21 cellular contexts compared by ENCODE assay signal in genomic region chr1:33377750-33378149, GRCh38. TPM values are rescaled to one million over a fixed set of nuclear protein-coding genes. Genes with fewer than 3 reads are reported as not detected.
DNase-seq lines count a peak whose midpoint lies in the region; ATAC-seq and TF ChIP-seq lines count a peak whose summit lies in the region.
"Had no signal": no experiment of that assay in that cellular context is flagged by ENCODE, and none has a peak within 500 bp of the region (broad histone marks: within the 10 kb centered on the region; RNA-seq: fewer than 3 reads in every experiment).

No MANE protein-coding gene starts in this region.

- peak; percentile 53 for DNase-seq in DMS53 (lab: John Stamatoyannopoulos, UW)
- DNase-seq in HCT116 (ENCODE audit: low read depth, low spot score) = no peak
- no peak for DNase-seq in PC-9
- no peak for DNase-seq in hepatocyte (ENCODE audit: low spot score)
- no peak for DNase-seq in iPS-NIHi11 (ENCODE audit: low spot score)
- no peak for DNase-seq in SKM-1 (lab: John Stamatoyannopoulos, UW; ENCODE audit: unreplicated experiment)
- DNase-seq in mammary epithelial cell = no peak
- DNase-seq: activated CD4-positive, alpha-beta memory T cell treated with anti-CD3 and anti-CD28 coated beads, Interleukin-2, amount 10 ng/mL, durations not matched to agents 7 days and 5 days; activated gamma-delta T cell; activated naive CD8-positive, alpha-beta T cell treated with anti-CD3 and anti-CD28 coated beads, Interleukin-2, amount 50 U/mL, for 24 hours; esophagus squamous epithelium; Right ventricle myocardium superior; sigmoid colon; stimulated activated CD4-positive, alpha-beta T cell treated with anti-CD3 and anti-CD28 coated beads, Interleukin-15, amount 100 ng/mL, for 24 hours; SW 1271; tibial artery had no signal

- H3K4me2 ChIP-seq in HCT116 (ENCODE audit: low read length) (0 out of 2 replicates have a peak overlapping the region, but pooled peaks have one; percentile 5), PC-9 (peak overlapping the region; percentile 61), hepatocyte (peak overlapping the region; percentile 42), mammary epithelial cell (ENCODE audit: insufficient read depth, low read depth, low read length) (no peak overlapping the region)

- intact Hi-C loops in HCT116 (cut with micrococcal nuclease) (no loop called here), PC-9 (cut with micrococcal nuclease; ENCODE audit: unreplicated experiment) (loop anchor here (5.0 kb wide), 1 partner anchor 55 kb away; the partner anchor contains the start of gene PHC2), mammary epithelial cell (cut with micrococcal nuclease) (no loop called here)

- no peak for TF ChIP-seq CTCF in HCT116 (IDR thresholded peaks at IDR 0.05 in 2 of 3, conservative IDR thresholded peaks at IDR 0.05 in 1 of 3; ENCODE audit: borderline replicate concordance in 1 of 3, insufficient read depth in 1 of 3, low read depth in 2 of 3, low read length in 2 of 3)
- TF ChIP-seq CTCF in PC-9 (conservative IDR thresholded peaks at IDR 0.05) = no peak
- TF ChIP-seq CTCF in hepatocyte (IDR thresholded peaks at IDR 0.05; ENCODE audit: poor library complexity) = no peak
- TF ChIP-seq CTCF in mammary epithelial cell (conservative IDR thresholded peaks at IDR 0.05 in 1 of 2, IDR thresholded peaks at IDR 0.05 in 1 of 2; ENCODE audit: extremely low read depth in 1 of 2, insufficient read depth in 1 of 2, low read depth in 1 of 2, low read length in 2 of 2) = no peak

- H3K4me3 ChIP-seq in HCT116 (replicated peaks in 1 of 2; ENCODE audit: low read depth in 1 of 2, low read length in 2 of 2) (no peak overlapping the region), PC-9 (no peak overlapping the region), hepatocyte (no peak overlapping the region), mammary epithelial cell (replicated peaks in 1 of 3; ENCODE audit: insufficient read depth in 1 of 3, low read depth in 2 of 3, low read length in 3 of 3) (no peak overlapping the region)
- H3K4me3 ChIP-seq: breast epithelium, coronary artery, esophagus squamous epithelium, prostate gland, sigmoid colon, tibial artery had no signal

- no peak for TF ChIP-seq POLR2A in HCT116 (IDR thresholded peaks at IDR 0.05; ENCODE audit: borderline replicate concordance, extremely low read depth, insufficient read depth, insufficient read length)

- H3K79me2 ChIP-seq in HCT116 (ENCODE audit: insufficient read depth, low read length) = peaks cover 62% of the 10 kb centered on the region
- H3K79me2 ChIP-seq in PC-9 (ENCODE audit: low read depth) = 0 out of 2 replicates have a peak, but pooled peaks cover 6% of the 10 kb centered on the region
- H3K79me2 ChIP-seq in hepatocyte = no peaks in the 10 kb centered on the region
- peaks cover 12% of the 10 kb centered on the region for H3K79me2 ChIP-seq in mammary epithelial cell (ENCODE audit: insufficient read depth, low read length)

- CTCF ChIA-PET in HCT116 (lab: Charles Lee) (no interaction called here), PC-9 (lab: Charles Lee) (no interaction called here), mammary epithelial cell (lab: Charles Lee; ENCODE audit: low non-redundant PET) (no interaction called here)

- RAD21 ChIA-PET in HCT116 (lab: Charles Lee; ENCODE audit: low non-redundant PET in 1 of 2, low total read pairs in 2 of 2, uncharacterized antibody in 2 of 2, unreplicated experiment in 2 of 2) = no interaction called here

- peaks cover 26% of the 10 kb centered on the region; the same call in 1 of the 2 replicates for H3F3A ChIP-seq in PC-9 (ENCODE audit: insufficient read depth, low read depth)

- H3K9me2 ChIP-seq in HCT116 (ENCODE audit: insufficient read depth) (no peaks in the 10 kb centered on the region), PC-9 (ENCODE audit: insufficient read depth) (no peaks in the 10 kb centered on the region), hepatocyte (replicated peaks; ENCODE audit: insufficient read depth) (no peaks in the 10 kb centered on the region)

- H2AFZ ChIP-seq in HCT116 (ENCODE audit: low read depth, low read length, poor library complexity, severe bottlenecking) (no peak overlapping the region), PC-9 (no peak overlapping the region), hepatocyte (no peak overlapping the region), mammary epithelial cell (ENCODE audit: low read depth, low read length) (no peak overlapping the region)

- H3K27me3 ChIP-seq in HCT116 (ENCODE audit: insufficient read depth, low read length) (no peaks in the 10 kb centered on the region), PC-9 (ENCODE audit: insufficient read depth, low read depth) (no peaks in the 10 kb centered on the region), hepatocyte (no peaks in the 10 kb centered on the region), mammary epithelial cell (ENCODE audit: insufficient read depth, low read length) (no peaks in the 10 kb centered on the region)
- H3K27me3 ChIP-seq: breast epithelium, esophagus squamous epithelium, sigmoid colon, tibial artery had no signal

- H4K20me1 ChIP-seq in HCT116 (ENCODE audit: insufficient read depth) = 0 out of 2 replicates have a peak, but pooled peaks cover 3% of the 10 kb centered on the region
- no peaks in the 10 kb centered on the region for H4K20me1 ChIP-seq in PC-9 (ENCODE audit: insufficient read depth)
- no peaks in the 10 kb centered on the region for H4K20me1 ChIP-seq in hepatocyte (ENCODE audit: insufficient read depth, poor library complexity, severe bottlenecking)
- no peaks in the 10 kb centered on the region for H4K20me1 ChIP-seq in mammary epithelial cell (ENCODE audit: insufficient read depth, low read length)

- peaks cover 15 to 50% of the 10 kb centered on the region in 2 experiments; a peak in 3 of 4 replicates for H3K4me1 ChIP-seq in HCT116 (ENCODE audit: control insufficient read depth in 1 of 2, insufficient read depth in 2 of 2, low read length in 2 of 2)
- H3K4me1 ChIP-seq in PC-9 (replicated peaks; ENCODE audit: insufficient read depth) = peaks cover 30% of the 10 kb centered on the region
- H3K4me1 ChIP-seq in hepatocyte (ENCODE audit: insufficient read depth) = peaks cover 6% of the 10 kb centered on the region
- peaks cover 15% of the 10 kb centered on the region for H3K4me1 ChIP-seq in mammary epithelial cell (ENCODE audit: insufficient read depth, low read length)
- H3K4me1 ChIP-seq: breast epithelium had no signal

- TF ChIP-seq RAD21 in HCT116 (IDR thresholded peaks at IDR 0.05; ENCODE audit: low read depth) = no peak

- H3K36me3 ChIP-seq in HCT116 (ENCODE audit: control insufficient read depth in 1 of 2, insufficient read depth in 2 of 2, low read length in 2 of 2) (peaks cover 25% of the 10 kb centered on the region in 2 experiments; a peak in 3 of 4 replicates), PC-9 (ENCODE audit: low read depth) (no peaks in the 10 kb centered on the region), hepatocyte (replicated peaks; ENCODE audit: insufficient read depth, low read depth) (no peaks in the 10 kb centered on the region), mammary epithelial cell (ENCODE audit: insufficient read depth, low read length) (peaks cover 4% of the 10 kb centered on the region)
- H3K36me3 ChIP-seq: breast epithelium, prostate gland had no signal

- WGBS in hepatocyte (ENCODE audit: low lambda C conversion rate, missing lambda C conversion rate) = 56% methylated on average over 1 of the region's 1 CpG
- 100% methylated on average over 1 of the region's 1 CpG for WGBS in mammary epithelial cell (ENCODE audit: low coverage, missing lambda C conversion rate)

- H3K27ac ChIP-seq in HCT116 (ENCODE audit: low read depth, low read length) = no peak overlapping the region
- peak overlapping the region; percentile 66 for H3K27ac ChIP-seq in PC-9
- H3K27ac ChIP-seq in hepatocyte = peak overlapping the region; percentile 65
- no peak overlapping the region for H3K27ac ChIP-seq in mammary epithelial cell (ENCODE audit: insufficient read depth, low read depth, low read length)
- H3K27ac ChIP-seq: breast epithelium, coronary artery, prostate gland, sigmoid colon, tibial artery had no signal

- POLR2A ChIA-PET in HCT116 (lab: Charles Lee) (no interaction called here), PC-9 (lab: Charles Lee; ENCODE audit: unreplicated experiment) (no interaction called here)

- H3K9me3 ChIP-seq in HCT116 (ENCODE audit: control insufficient read depth in 1 of 2, insufficient read depth in 1 of 2, low read depth in 1 of 2, low read length in 2 of 2) (no peaks in the 10 kb centered on the region), PC-9 (ENCODE audit: insufficient read depth, low read depth) (no peaks in the 10 kb centered on the region), hepatocyte (ENCODE audit: low read depth) (no peaks in the 10 kb centered on the region), mammary epithelial cell (replicated peaks; ENCODE audit: insufficient read depth, low read length) (no peaks in the 10 kb centered on the region)
- H3K9me3 ChIP-seq: breast epithelium, esophagus squamous epithelium, prostate gland, sigmoid colon, tibial artery had no signal

- no peak for ATAC-seq in HCT116
- ATAC-seq: activated naive CD8-positive, alpha-beta T cell treated with anti-CD3 and anti-CD28 coated beads, Interleukin-2, amount 50 U/mL, for 24 hours had no signal

- BruUV-seq in HCT116 (replicated peaks; lab: Mats Ljungman, UMichigan) = no TSS peak
- BruUV-seq in PC-9 (replicated peaks; lab: Mats Ljungman, UMichigan) = no TSS peak
- BruUV-seq in mammary epithelial cell (replicated peaks; lab: Mats Ljungman, UMichigan) = no TSS peak

- H3K9ac ChIP-seq in HCT116 (ENCODE audit: low read length) (no peak overlapping the region), mammary epithelial cell (ENCODE audit: insufficient read depth, low read length) (no peak overlapping the region)

- dilution Hi-C loops in mammary epithelial cell (cut with HindIII; ENCODE audit: low sequenced_read_pairs) = no loop called here

- in situ Hi-C loops in mammary epithelial cell (cut with MboI; ENCODE audit: low sequenced_read_pairs in 2 of 2) = loop anchor here in 1 of 2 donors (10.0 kb wide), 1 partner anchor 87 kb away; no protein-coding TSS in a partner anchor

TF ChIP-seq in HCT116, 20 proteins besides CTCF, POLR2A, EP300 and RAD21 (continues in another document):
- TF ChIP-seq EZH2 (IDR thresholded peaks at IDR 0.05) (no peak), ZFX (IDR thresholded peaks at IDR 0.05) (no peak)

RNA-seq across cellular contexts. Expression of gene PHC2, which starts 53.1 kb away (rescaled TPM):
- total RNA-seq in HCT116 (2021; ENCODE audit: unreplicated experiment) = 176 TPM
- 129 and 157 TPM in 2 replicates for polyA plus RNA-seq in HCT116 (2012)
- total RNA-seq in PC-9 (2021) = 45.4 and 48.1 TPM in 2 replicates
- total RNA-seq in hepatocyte = 56.3 and 77.5 TPM in 2 replicates
- 101 and 121 TPM in 2 replicates for polyA plus RNA-seq in hepatocyte
- total RNA-seq in mammary epithelial cell = 100 to 1,000 TPM; 136 to 140 TPM
- 106 TPM for polyA plus RNA-seq in mammary epithelial cell
- 144 TPM for polyA minus RNA-seq in mammary epithelial cell

RNA-seq across cellular contexts. Expression of gene A3GALT2, which starts 56.9 kb away (rescaled TPM):
- total RNA-seq in HCT116 (2021; ENCODE audit: unreplicated experiment) = not detected
- not detected in 2 replicates for polyA plus RNA-seq in HCT116 (2012)
- not detected in 2 replicates for total RNA-seq in PC-9 (2021)
- total RNA-seq in hepatocyte = not detected in 2 replicates
- polyA plus RNA-seq in hepatocyte = not detected in 2 replicates
- not detected for total RNA-seq in mammary epithelial cell
- not detected for polyA plus RNA-seq in mammary epithelial cell
- polyA minus RNA-seq in mammary epithelial cell = not detected
- total RNA-seq: activated CD4-positive, alpha-beta memory T cell treated with anti-CD3 and anti-CD28 coated beads, Interleukin-2, amount 10 ng/mL, durations not matched to agents 7 days and 5 days; breast epithelium; esophagus squamous epithelium; glomerular endothelial cell; kidney epithelial cell; Right ventricle myocardium superior; sigmoid colon had no signal
- polyA plus RNA-seq: sigmoid colon had no signal

Comparison
In these comparisons a context has a peak if more than half of its experiments do, and no peak if none do; other contexts are left out.
1. H3K27ac ChIP-seq: peak in PC-9 (single experiment) and hepatocyte (single experiment); none in HCT116 (single experiment) and mammary epithelial cell (single experiment).